In the genomic region with DNA sequence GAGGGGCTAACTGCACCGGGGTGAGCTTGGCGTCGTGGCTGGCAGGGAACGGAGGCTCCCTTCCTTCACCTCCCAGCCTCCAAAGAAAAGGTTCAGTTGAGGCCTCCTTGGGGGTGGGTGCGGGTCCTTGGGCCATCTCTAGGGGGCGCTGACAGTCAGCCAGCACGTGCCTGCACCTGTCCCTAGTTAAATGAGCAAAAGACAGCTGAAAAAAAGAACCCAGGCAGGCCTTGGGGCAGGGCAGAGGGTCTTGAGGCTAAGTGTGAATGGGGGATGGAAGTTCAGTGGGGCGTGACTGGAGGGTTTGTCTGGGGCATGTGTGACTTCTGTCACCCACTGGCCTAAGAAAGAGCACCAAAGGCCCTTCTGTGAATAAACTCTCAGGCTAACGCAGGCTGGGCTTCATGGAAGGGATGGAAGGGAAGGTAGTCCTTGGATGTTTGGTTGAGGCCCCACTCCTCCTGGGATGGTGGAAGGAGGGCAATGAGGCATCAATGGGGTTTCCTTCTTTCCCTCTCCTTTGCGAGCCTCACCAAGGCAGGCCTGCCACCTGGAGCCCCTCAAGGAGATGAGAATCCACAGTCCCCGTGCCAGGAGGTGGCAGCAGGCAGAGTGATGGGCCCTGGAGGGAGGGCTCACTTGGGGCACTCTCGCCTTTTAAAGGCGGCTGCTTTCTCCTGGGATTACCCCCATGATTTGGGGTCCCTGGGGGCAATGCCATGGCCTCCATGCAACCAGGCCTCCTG, we compare ENCODE assay signal across 8 cellular contexts. TPM values are rescaled to one million over a fixed set of nuclear protein-coding genes. Genes with fewer than 3 reads are reported as not detected.
DNase-seq lines count a peak whose midpoint lies in the region; ATAC-seq and TF ChIP-seq lines count a peak whose summit lies in the region.

No MANE protein-coding gene starts in this region.

- ATAC-seq in body of pancreas (peak; percentile 20), memory B cell (ENCODE audit: low read depth) (peak; percentile 8)

- no peak for TF ChIP-seq POLR2A in body of pancreas (IDR thresholded peaks at IDR 0.05)
- TF ChIP-seq POLR2A in thyroid gland (IDR thresholded peaks at IDR 0.05), result no peak

- no peaks in the 10 kb centered on the region for H3K36me3 Mint-ChIP-seq in T-helper 1 cell treated with Interleukin-12 subunit alpha and Interleukin-12 subunit beta and Interleukin-4 antibody, amounts not matched to agents 30 μg/mL and 1 μg/mL, for 36 hours (ENCODE audit: low read depth)
- H3K36me3 Mint-ChIP-seq in memory B cell, result no peaks in the 10 kb centered on the region

- no peaks in the 10 kb centered on the region for H3K9me3 ChIP-seq in body of pancreas
- no peaks in the 10 kb centered on the region for H3K9me3 ChIP-seq in thyroid gland

- in situ Hi-C loops in GM13977 (cut with MboI; ENCODE audit: low pct_unique_long_range_greater_than_20kb, low sequenced_read_pairs, unreplicated experiment), result loop anchor here (10.0 kb wide), 1 partner anchor 55 kb away; the partner anchor contains the start of gene ZFP36L2

- peaks cover 61% of the 10 kb centered on the region for H3K4me1 Mint-ChIP-seq in T-helper 1 cell treated with Interleukin-12 subunit alpha and Interleukin-12 subunit beta and Interleukin-4 antibody, amounts not matched to agents 30 μg/mL and 1 μg/mL, for 36 hours (ENCODE audit: low read depth)
- peaks cover 51% of the 10 kb centered on the region for H3K4me1 Mint-ChIP-seq in memory B cell

- H3K27ac ChIP-seq in body of pancreas, result peak overlapping the region in 3 of 4 donors; percentile 82 to 87 (median 85)
- peak overlapping the region in 2 of 3 donors; percentile 45 to 50 for H3K27ac ChIP-seq in thyroid gland

- H3K4me1 ChIP-seq in body of pancreas (peaks cover 37% of the 10 kb centered on the region), thyroid gland (peaks cover 6 to 32% of the 10 kb centered on the region in 2 donors)

- no peaks in the 10 kb centered on the region for H3K27me3 Mint-ChIP-seq in T-helper 1 cell treated with Interleukin-12 subunit alpha and Interleukin-12 subunit beta and Interleukin-4 antibody, amounts not matched to agents 30 μg/mL and 1 μg/mL, for 36 hours (ENCODE audit: low read depth)
- H3K27me3 Mint-ChIP-seq in memory B cell, result no peaks in the 10 kb centered on the region

- H3K4me3 ChIP-seq in body of pancreas, result no peak overlapping the region
- no peak overlapping the region for H3K4me3 ChIP-seq in thyroid gland (replicated peaks in 1 of 3)

- H3K36me3 ChIP-seq in body of pancreas (replicated peaks in 1 of 2; ENCODE audit: insufficient read depth in 1 of 2, low read depth in 2 of 2) (no peaks in the 10 kb centered on the region), thyroid gland (no peaks in the 10 kb centered on the region)

- no peaks in the 10 kb centered on the region for H3K9me3 Mint-ChIP-seq in T-helper 1 cell treated with Interleukin-12 subunit alpha and Interleukin-12 subunit beta and Interleukin-4 antibody, amounts not matched to agents 30 μg/mL and 1 μg/mL, for 36 hours
- H3K9me3 Mint-ChIP-seq in memory B cell, result no peaks in the 10 kb centered on the region

- DNase-seq in GM13977 (ENCODE audit: low spot score), result peak; percentile 66
- DNase-seq in body of pancreas, result peak; percentile 38 to 68 (median 64)
- peak; percentile 46 to 52 for DNase-seq in memory B cell (ENCODE audit: low spot score in 2 of 2)
- DNase-seq in thyroid gland, result no peak
- no peak for DNase-seq in SHP77 treated with DMSO at 0.1 percent for 48 hours (lab: John Stamatoyannopoulos, UW)
- no peak for DNase-seq in AG08396 (ENCODE audit: low spot score)
- no peak for DNase-seq in NCI-H2171 treated with DMSO at 0.1 percent for 48 hours (lab: John Stamatoyannopoulos, UW)

- intact Hi-C loops in body of pancreas (cut with DNase I) (loop anchor here (10.0 kb wide), 1 partner anchor 45 kb away; no protein-coding TSS in a partner anchor), thyroid gland (cut with DNase I) (no loop called here)

- TF ChIP-seq CTCF in GM13977 (IDR thresholded peaks at IDR 0.05; ENCODE audit: extremely low read depth, insufficient read depth, missing control alignments) (peak; percentile 78), body of pancreas (IDR thresholded peaks at IDR 0.05) (peak; percentile 32 to 72 (median 61)), thyroid gland (IDR thresholded peaks at IDR 0.05) (peak in 2 of 6 experiments; percentile 6 to 40)

- peak overlapping the region; percentile 36 for H3K4me3 Mint-ChIP-seq in T-helper 1 cell treated with Interleukin-12 subunit alpha and Interleukin-12 subunit beta and Interleukin-4 antibody, amounts not matched to agents 30 μg/mL and 1 μg/mL, for 36 hours
- peak overlapping the region; percentile 77 for H3K4me3 Mint-ChIP-seq in memory B cell

- H3K27me3 ChIP-seq in body of pancreas, result no peaks in the 10 kb centered on the region
- H3K27me3 ChIP-seq in thyroid gland, result no peaks in the 10 kb centered on the region

- 52 to 57% methylated on average over 9 to 13 of the region's 13 CpGs for WGBS in body of pancreas, 2 donors
- 69 to 79% methylated on average over 10 to 13 of the region's 13 CpGs for WGBS in thyroid gland, 2 donors

- peak overlapping the region; percentile 71 for H3K27ac Mint-ChIP-seq in T-helper 1 cell treated with Interleukin-12 subunit alpha and Interleukin-12 subunit beta and Interleukin-4 antibody, amounts not matched to agents 30 μg/mL and 1 μg/mL, for 36 hours
- peak overlapping the region; percentile 91 for H3K27ac Mint-ChIP-seq in memory B cell

RNA-seq across cellular contexts. Expression of gene ZFP36L2, which starts 56.2 kb away (rescaled TPM):
- 100 to 1,000 TPM in 1 of 2 donors, 10 to 100 TPM in 1; 57.1 to 116 TPM for total RNA-seq in body of pancreas
- total RNA-seq in thyroid gland, result 100 to 1,000 TPM; 146 to 287 (median 172) TPM

Comparison
In these comparisons a context has a peak if more than half of its experiments do, and no peak if none do; other contexts are left out.
1. DNase-seq: peak in GM13977 (single experiment), body of pancreas (4 of 4) and memory B cell (2 of 2); none in thyroid gland (0 of 2), SHP77 treated with DMSO at 0.1 percent for 48 hours (single experiment), AG08396 (single experiment) and NCI-H2171 treated with DMSO at 0.1 percent for 48 hours (single experiment).